2 cellular contexts compared by ENCODE assay signal in the genomic region with DNA sequence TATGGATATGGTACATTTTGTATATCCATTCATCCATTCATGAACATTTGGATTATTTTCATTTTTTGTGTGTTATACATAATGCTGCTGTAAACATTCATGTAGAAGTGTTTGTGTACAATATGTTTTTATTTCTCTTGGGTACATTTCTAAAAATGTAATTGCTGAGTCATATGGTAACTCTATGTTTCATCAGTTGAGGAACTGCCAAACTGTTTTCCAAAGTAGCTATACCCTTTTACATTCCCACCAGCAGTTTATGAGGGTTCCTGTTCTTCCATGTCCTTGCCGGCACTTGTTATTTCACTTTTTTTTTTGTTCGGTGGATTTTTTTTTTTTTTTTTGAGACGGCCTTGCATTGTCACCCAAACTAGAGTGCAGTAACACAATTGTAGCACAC.
A peak's percentile ranks its signal among the peaks of the same experiment; 100 is the strongest.
TF ChIP-seq lines count a peak whose summit lies in the region.

No MANE protein-coding gene starts in this region.

TF ChIP-seq in GM23338, 12 proteins besides CTCF, POLR2A, EP300 and RAD21 (continued from another document):
- TF ChIP-seq, protein P1, sequence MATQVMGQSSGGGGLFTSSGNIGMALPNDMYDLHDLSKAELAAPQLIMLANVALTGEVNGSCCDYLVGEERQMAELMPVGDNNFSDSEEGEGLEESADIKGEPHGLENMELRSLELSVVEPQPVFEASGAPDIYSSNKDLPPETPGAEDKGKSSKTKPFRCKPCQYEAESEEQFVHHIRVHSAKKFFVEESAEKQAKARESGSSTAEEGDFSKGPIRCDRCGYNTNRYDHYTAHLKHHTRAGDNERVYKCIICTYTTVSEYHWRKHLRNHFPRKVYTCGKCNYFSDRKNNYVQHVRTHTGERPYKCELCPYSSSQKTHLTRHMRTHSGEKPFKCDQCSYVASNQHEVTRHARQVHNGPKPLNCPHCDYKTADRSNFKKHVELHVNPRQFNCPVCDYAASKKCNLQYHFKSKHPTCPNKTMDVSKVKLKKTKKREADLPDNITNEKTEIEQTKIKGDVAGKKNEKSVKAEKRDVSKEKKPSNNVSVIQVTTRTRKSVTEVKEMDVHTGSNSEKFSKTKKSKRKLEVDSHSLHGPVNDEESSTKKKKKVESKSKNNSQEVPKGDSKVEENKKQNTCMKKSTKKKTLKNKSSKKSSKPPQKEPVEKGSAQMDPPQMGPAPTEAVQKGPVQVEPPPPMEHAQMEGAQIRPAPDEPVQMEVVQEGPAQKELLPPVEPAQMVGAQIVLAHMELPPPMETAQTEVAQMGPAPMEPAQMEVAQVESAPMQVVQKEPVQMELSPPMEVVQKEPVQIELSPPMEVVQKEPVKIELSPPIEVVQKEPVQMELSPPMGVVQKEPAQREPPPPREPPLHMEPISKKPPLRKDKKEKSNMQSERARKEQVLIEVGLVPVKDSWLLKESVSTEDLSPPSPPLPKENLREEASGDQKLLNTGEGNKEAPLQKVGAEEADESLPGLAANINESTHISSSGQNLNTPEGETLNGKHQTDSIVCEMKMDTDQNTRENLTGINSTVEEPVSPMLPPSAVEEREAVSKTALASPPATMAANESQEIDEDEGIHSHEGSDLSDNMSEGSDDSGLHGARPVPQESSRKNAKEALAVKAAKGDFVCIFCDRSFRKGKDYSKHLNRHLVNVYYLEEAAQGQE (IDR thresholded peaks at IDR 0.05; ENCODE audit: unreplicated experiment) = no peak
- TF ChIP-seq ZNF331 (CRISPR knock-in tag; IDR thresholded peaks at IDR 0.05; ENCODE audit: low read depth) (no peak), CREB1 (CRISPR knock-in tag; IDR thresholded peaks at IDR 0.05; ENCODE audit: low read depth) (no peak), POLR2AphosphoS5 (IDR thresholded peaks at IDR 0.05; ENCODE audit: low read depth) (no peak), EZH2 (IDR thresholded peaks at IDR 0.05; ENCODE audit: low read depth, unreplicated experiment) (no peak), STAT1 (IDR thresholded peaks at IDR 0.05; ENCODE audit: unreplicated experiment) (no peak), NANOG (IDR thresholded peaks at IDR 0.05; ENCODE audit: borderline replicate concordance) (no peak), JUNB (IDR thresholded peaks at IDR 0.05; ENCODE audit: unreplicated experiment) (no peak), ZNF114 (CRISPR knock-in tag; IDR thresholded peaks at IDR 0.05) (no peak), EZH2phosphoT487 (IDR thresholded peaks at IDR 0.05; ENCODE audit: unreplicated experiment) (no peak)
- TF ChIP-seq, protein P2, sequence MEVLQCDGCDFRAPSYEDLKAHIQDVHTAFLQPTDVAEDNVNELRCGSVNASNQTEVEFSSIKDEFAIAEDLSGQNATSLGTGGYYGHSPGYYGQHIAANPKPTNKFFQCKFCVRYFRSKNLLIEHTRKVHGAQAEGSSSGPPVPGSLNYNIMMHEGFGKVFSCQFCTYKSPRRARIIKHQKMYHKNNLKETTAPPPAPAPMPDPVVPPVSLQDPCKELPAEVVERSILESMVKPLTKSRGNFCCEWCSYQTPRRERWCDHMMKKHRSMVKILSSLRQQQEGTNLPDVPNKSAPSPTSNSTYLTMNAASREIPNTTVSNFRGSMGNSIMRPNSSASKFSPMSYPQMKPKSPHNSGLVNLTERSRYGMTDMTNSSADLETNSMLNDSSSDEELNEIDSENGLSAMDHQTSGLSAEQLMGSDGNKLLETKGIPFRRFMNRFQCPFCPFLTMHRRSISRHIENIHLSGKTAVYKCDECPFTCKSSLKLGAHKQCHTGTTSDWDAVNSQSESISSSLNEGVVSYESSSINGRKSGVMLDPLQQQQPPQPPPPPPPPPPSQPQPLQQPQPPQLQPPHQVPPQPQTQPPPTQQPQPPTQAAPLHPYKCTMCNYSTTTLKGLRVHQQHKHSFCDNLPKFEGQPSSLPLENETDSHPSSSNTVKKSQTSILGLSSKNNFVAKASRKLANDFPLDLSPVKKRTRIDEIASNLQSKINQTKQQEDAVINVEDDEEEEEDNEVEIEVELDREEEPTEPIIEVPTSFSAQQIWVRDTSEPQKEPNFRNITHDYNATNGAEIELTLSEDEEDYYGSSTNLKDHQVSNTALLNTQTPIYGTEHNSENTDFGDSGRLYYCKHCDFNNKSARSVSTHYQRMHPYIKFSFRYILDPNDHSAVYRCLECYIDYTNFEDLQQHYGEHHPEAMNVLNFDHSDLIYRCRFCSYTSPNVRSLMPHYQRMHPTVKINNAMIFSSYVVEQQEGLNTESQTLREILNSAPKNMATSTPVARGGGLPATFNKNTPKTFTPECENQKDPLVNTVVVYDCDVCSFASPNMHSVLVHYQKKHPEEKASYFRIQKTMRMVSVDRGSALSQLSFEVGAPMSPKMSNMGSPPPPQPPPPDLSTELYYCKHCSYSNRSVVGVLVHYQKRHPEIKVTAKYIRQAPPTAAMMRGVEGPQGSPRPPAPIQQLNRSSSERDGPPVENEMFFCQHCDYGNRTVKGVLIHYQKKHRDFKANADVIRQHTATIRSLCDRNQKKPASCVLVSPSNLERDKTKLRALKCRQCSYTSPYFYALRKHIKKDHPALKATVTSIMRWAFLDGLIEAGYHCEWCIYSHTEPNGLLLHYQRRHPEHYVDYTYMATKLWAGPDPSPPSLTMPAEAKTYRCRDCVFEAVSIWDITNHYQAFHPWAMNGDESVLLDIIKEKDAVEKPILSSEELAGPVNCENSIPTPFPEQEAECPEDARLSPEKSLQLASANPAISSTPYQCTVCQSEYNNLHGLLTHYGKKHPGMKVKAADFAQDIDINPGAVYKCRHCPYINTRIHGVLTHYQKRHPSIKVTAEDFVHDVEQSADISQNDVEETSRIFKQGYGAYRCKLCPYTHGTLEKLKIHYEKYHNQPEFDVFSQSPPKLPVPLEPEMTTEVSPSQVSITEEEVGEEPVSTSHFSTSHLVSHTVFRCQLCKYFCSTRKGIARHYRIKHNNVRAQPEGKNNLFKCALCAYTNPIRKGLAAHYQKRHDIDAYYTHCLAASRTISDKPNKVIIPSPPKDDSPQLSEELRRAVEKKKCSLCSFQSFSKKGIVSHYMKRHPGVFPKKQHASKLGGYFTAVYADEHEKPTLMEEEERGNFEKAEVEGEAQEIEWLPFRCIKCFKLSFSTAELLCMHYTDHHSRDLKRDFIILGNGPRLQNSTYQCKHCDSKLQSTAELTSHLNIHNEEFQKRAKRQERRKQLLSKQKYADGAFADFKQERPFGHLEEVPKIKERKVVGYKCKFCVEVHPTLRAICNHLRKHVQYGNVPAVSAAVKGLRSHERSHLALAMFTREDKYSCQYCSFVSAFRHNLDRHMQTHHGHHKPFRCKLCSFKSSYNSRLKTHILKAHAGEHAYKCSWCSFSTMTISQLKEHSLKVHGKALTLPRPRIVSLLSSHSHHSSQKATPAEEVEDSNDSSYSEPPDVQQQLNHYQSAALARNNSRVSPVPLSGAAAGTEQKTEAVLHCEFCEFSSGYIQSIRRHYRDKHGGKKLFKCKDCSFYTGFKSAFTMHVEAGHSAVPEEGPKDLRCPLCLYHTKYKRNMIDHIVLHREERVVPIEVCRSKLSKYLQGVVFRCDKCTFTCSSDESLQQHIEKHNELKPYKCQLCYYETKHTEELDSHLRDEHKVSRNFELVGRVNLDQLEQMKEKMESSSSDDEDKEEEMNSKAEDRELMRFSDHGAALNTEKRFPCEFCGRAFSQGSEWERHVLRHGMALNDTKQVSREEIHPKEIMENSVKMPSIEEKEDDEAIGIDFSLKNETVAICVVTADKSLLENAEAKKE (CRISPR knock-in tag; IDR thresholded peaks at IDR 0.05) = no peak
TF ChIP-seq in GM23338: peak in this region for 0.

TF ChIP-seq in K562, 482 proteins besides CTCF, POLR2A, EP300 and RAD21 (continued from another document and continues in another):
- TF ChIP-seq CTBP1 (IDR thresholded peaks at IDR 0.05; ENCODE audit: borderline replicate concordance) (no peak), SMARCA4 (IDR thresholded peaks at IDR 0.05) (peak; percentile 63), HMGN3 (IDR thresholded peaks at IDR 0.05; ENCODE audit: borderline replicate concordance, extremely low read depth, insufficient read length, low read depth, low read length) (no peak), SMAD4 (CRISPR knock-in tag; conservative IDR thresholded peaks at IDR 0.05) (peak; percentile 40), ZNF707 (CRISPR knock-in tag; conservative IDR thresholded peaks at IDR 0.05) (0 out of 2 replicates have a peak, but pooled peaks have one; percentile 24), TRIM24 (IDR thresholded peaks at IDR 0.05) (peak in 1 of 2 experiments; percentile 41; a peak in 2 of 4 replicates), ZFP36 (IDR thresholded peaks at IDR 0.05; ENCODE audit: low read depth, low read length, partially characterized antibody) (no peak), ZNF644 (tag; IDR thresholded peaks at IDR 0.05; ENCODE audit: low read depth) (no peak), EP400 (IDR thresholded peaks at IDR 0.05) (no peak), RBM34 (IDR thresholded peaks at IDR 0.05; ENCODE audit: borderline replicate concordance, insufficient read depth, low read length) (no peak), KDM4B (IDR thresholded peaks at IDR 0.05; ENCODE audit: borderline replicate concordance in 2 of 2, low read depth in 1 of 2) (no peak), EWSR1 (IDR thresholded peaks at IDR 0.05; ENCODE audit: borderline replicate concordance, low read depth, partially characterized antibody) (no peak), ZNF507 (tag; conservative IDR thresholded peaks at IDR 0.05) (no peak), TAF1 (IDR thresholded peaks at IDR 0.05; ENCODE audit: control insufficient read depth, extremely low read depth, insufficient read depth, low read length, severe bottlenecking) (no peak), ZNF316 (IDR thresholded peaks at IDR 0.05) (peak; percentile 91), ZNF830 (CRISPR knock-in tag; IDR thresholded peaks at IDR 0.05) (no peak), NBN (IDR thresholded peaks at IDR 0.05; ENCODE audit: low read depth) (no peak), MTA1 (IDR thresholded peaks at IDR 0.05; ENCODE audit: borderline replicate concordance) (no peak), ZBTB17 (CRISPR knock-in tag; IDR thresholded peaks at IDR 0.05) (no peak), MAFK (IDR thresholded peaks at IDR 0.05; ENCODE audit: low read length) (peak; percentile 62; the same call in 1 of the 2 replicates), GTF2E2 (tag; IDR thresholded peaks at IDR 0.05) (no peak), KLF6 (CRISPR knock-in tag; IDR thresholded peaks at IDR 0.05; ENCODE audit: borderline replicate concordance) (no peak), MECOM (CRISPR knock-in tag; IDR thresholded peaks at IDR 0.05) (no peak), TCF3 (CRISPR knock-in tag; IDR thresholded peaks at IDR 0.05) (no peak), HSF4 (CRISPR knock-in tag; IDR thresholded peaks at IDR 0.05; ENCODE audit: borderline replicate concordance) (no peak), ZNF408 (CRISPR knock-in tag; IDR thresholded peaks at IDR 0.05; ENCODE audit: low read depth) (no peak), NCOR1 (IDR thresholded peaks at IDR 0.05) (no peak), C11orf30 (IDR thresholded peaks at IDR 0.05; ENCODE audit: low read depth) (peak; percentile 88), MAFG (tag; conservative IDR thresholded peaks at IDR 0.05) (peak; percentile 90), ARID1B (IDR thresholded peaks at IDR 0.05) (peak; percentile 30; the same call in 1 of the 2 replicates), LARP7 (IDR thresholded peaks at IDR 0.05) (no peak), DMBX1 (CRISPR knock-in tag; IDR thresholded peaks at IDR 0.05; ENCODE audit: borderline replicate concordance) (peak; percentile 47; the same call in 1 of the 2 replicates), SMARCB1 (IDR thresholded peaks at IDR 0.05; ENCODE audit: insufficient read length, low read depth) (no peak), HCFC1 (IDR thresholded peaks at IDR 0.05; ENCODE audit: low read depth, low read length) (no peak), MAFF (IDR thresholded peaks at IDR 0.05; ENCODE audit: low read length) (peak; percentile 62; the same call in 1 of the 2 replicates)
- TF ChIP-seq, protein P1 (CRISPR knock-in tag; IDR thresholded peaks at IDR 0.05; ENCODE audit: low read depth) = no peak
- TF ChIP-seq, protein P3, sequence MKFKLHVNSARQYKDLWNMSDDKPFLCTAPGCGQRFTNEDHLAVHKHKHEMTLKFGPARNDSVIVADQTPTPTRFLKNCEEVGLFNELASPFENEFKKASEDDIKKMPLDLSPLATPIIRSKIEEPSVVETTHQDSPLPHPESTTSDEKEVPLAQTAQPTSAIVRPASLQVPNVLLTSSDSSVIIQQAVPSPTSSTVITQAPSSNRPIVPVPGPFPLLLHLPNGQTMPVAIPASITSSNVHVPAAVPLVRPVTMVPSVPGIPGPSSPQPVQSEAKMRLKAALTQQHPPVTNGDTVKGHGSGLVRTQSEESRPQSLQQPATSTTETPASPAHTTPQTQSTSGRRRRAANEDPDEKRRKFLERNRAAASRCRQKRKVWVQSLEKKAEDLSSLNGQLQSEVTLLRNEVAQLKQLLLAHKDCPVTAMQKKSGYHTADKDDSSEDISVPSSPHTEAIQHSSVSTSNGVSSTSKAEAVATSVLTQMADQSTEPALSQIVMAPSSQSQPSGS (CRISPR knock-in tag; IDR thresholded peaks at IDR 0.05) = no peak
- TF ChIP-seq, protein P4, sequence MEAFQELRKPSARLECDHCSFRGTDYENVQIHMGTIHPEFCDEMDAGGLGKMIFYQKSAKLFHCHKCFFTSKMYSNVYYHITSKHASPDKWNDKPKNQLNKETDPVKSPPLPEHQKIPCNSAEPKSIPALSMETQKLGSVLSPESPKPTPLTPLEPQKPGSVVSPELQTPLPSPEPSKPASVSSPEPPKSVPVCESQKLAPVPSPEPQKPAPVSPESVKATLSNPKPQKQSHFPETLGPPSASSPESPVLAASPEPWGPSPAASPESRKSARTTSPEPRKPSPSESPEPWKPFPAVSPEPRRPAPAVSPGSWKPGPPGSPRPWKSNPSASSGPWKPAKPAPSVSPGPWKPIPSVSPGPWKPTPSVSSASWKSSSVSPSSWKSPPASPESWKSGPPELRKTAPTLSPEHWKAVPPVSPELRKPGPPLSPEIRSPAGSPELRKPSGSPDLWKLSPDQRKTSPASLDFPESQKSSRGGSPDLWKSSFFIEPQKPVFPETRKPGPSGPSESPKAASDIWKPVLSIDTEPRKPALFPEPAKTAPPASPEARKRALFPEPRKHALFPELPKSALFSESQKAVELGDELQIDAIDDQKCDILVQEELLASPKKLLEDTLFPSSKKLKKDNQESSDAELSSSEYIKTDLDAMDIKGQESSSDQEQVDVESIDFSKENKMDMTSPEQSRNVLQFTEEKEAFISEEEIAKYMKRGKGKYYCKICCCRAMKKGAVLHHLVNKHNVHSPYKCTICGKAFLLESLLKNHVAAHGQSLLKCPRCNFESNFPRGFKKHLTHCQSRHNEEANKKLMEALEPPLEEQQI (IDR thresholded peaks at IDR 0.05) = no peak
